Comparison of ENCODE assay signal across 17 cellular contexts in the genomic region with DNA sequence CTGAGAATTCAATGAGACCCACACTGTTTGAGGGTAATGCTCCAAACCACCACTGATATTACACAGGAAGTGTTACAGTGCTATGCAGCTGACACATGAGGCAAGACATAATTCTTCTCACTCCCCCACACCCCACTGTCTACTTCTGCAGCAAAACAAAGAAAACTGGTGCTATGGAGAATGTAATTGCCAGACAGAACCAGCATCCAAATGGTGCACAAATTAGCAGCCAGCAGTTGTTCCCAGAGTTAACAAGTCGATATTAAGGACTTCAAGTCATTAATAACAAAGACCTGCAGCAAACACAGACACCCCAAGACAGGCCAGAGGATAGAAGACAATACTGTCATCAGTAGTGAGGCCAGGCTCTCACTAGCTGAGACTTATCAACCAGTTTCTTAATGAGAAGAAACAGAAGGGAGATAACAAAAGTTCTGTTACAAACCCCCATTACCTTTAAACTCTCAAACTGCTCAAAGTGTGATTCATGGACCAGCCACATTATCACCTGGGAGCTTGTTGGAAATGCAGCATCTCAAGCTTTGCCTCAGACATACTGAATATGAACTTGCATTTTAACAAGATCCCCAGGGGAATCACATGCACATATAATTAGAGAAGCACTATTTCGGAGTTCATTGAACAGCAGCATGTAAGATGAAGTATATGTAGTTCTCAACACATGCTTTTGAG. TPM values are rescaled to one million over a fixed set of nuclear protein-coding genes. Genes with fewer than 3 reads are reported as not detected.
DNase-seq lines count a peak whose midpoint lies in the region; ATAC-seq, FAIRE-seq and TF ChIP-seq lines count a peak whose summit lies in the region.
"Had no signal": no experiment of that assay in that cellular context is flagged by ENCODE, and none has a peak within 500 bp of the region (broad histone marks: within the 10 kb centered on the region; RNA-seq: fewer than 3 reads in every experiment).

No MANE protein-coding gene starts in this region.

- intact Hi-C loops in A673 (cut with micrococcal nuclease; ENCODE audit: unreplicated experiment) = no loop called here

- H3K9me2 ChIP-seq in GM23248 (ENCODE audit: insufficient read depth) = no peaks in the 10 kb centered on the region

- H3F3A ChIP-seq in GM23248 (ENCODE audit: insufficient read depth) = peaks cover 6% of the 10 kb centered on the region; the same call in 1 of the 2 replicates

- no peak overlapping the region for H3K4me2 ChIP-seq in GM23248 (ENCODE audit: unreplicated experiment)
- H3K4me2 ChIP-seq: KMS-11 had no signal

- ATAC-seq in HG03521 (IDR thresholded peaks at IDR 0.05; ENCODE audit: unreplicated experiment) = no peak

- H3K9me3 ChIP-seq in A673 (ENCODE audit: low read depth, low read length, poor library complexity, severe bottlenecking) (no peaks in the 10 kb centered on the region), GM23248 (ENCODE audit: low read depth) (no peaks in the 10 kb centered on the region)
- H3K9me3 ChIP-seq: SJSA1, thoracic aorta had no signal

- no peaks in the 10 kb centered on the region for H4K20me1 ChIP-seq in GM23248 (ENCODE audit: insufficient read depth)

- no peak for TF ChIP-seq POLR2A in GM12892 (IDR thresholded peaks at IDR 0.05; ENCODE audit: low read depth, low read length)

- H3K36me3 ChIP-seq in A673 (ENCODE audit: insufficient read depth, low read length, poor library complexity, severe bottlenecking) (no peaks in the 10 kb centered on the region), GM23248 (ENCODE audit: low read depth) (no peaks in the 10 kb centered on the region)
- H3K36me3 ChIP-seq: SJSA1, thoracic aorta had no signal

- no peak overlapping the region for H3K9ac ChIP-seq in GM23248
- H3K9ac ChIP-seq: KMS-11 had no signal

- no TSS peak for BruUV-seq in A673 (replicated peaks; lab: Mats Ljungman, UMichigan)

- FAIRE-seq in GM12892 (lab: Jason Lieb, UNC) = no peak

- TF ChIP-seq CTCF in A673 (conservative IDR thresholded peaks at IDR 0.05; ENCODE audit: low read depth, low read length) (no peak), fibroblast of pulmonary artery (IDR thresholded peaks at IDR 0.05; ENCODE audit: low read length, missing control alignments) (no peak)

- H3K4me1 ChIP-seq in A673 (ENCODE audit: insufficient read depth, low read length, poor library complexity, severe bottlenecking) (peaks cover 10% of the 10 kb centered on the region), GM23248 (ENCODE audit: insufficient read depth) (peaks cover 23% of the 10 kb centered on the region)

- no peak overlapping the region for H3K27ac ChIP-seq in A673 (ENCODE audit: low read depth, low read length, poor library complexity, severe bottlenecking)
- no peak overlapping the region for H3K27ac ChIP-seq in GM23248
- H3K27ac ChIP-seq: KMS-11, SJSA1, thoracic aorta had no signal

- CTCF ChIA-PET in A673 (lab: Charles Lee) = no interaction called here

- WGBS in GM23248 (ENCODE audit: low coverage in 1 of 2, low lambda C conversion rate in 2 of 2, missing lambda C conversion rate in 2 of 2), 2 experiments = 73 to 80% methylated on average over 2 of the region's 2 CpGs

- POLR2A ChIA-PET in A673 (lab: Charles Lee; ENCODE audit: low non-redundant PET) = no interaction called here

- H3K4me3 ChIP-seq in A673 (ENCODE audit: low read depth, low read length, poor library complexity, severe bottlenecking) = no peak overlapping the region
- no peak overlapping the region for H3K4me3 ChIP-seq in GM23248
- no peak overlapping the region for H3K4me3 ChIP-seq in fibroblast of pulmonary artery (replicated peaks; ENCODE audit: low read depth, low read length)
- H3K4me3 ChIP-seq: SJSA1, thoracic aorta had no signal

- in situ Hi-C loops in GM23248 (cut with MboI) = no loop called here

- H2AFZ ChIP-seq in GM23248 = no peak overlapping the region

- H3K79me2 ChIP-seq in GM23248 (ENCODE audit: insufficient read depth) = no peaks in the 10 kb centered on the region

- no peaks in the 10 kb centered on the region for H3K27me3 ChIP-seq in A673 (replicated peaks; ENCODE audit: insufficient read depth, low read depth, low read length, poor library complexity)
- H3K27me3 ChIP-seq in GM23248 (replicated peaks; ENCODE audit: insufficient read depth) = no peaks in the 10 kb centered on the region
- H3K27me3 ChIP-seq: SJSA1 had no signal

- DNase-seq in A673 (ENCODE audit: low spot score) (peak; percentile 24), GM23248 (peak; percentile 38), OCI-M1 (lab: John Stamatoyannopoulos, UW) (peak; percentile 68), fibroblast of pulmonary artery (ENCODE audit: low read depth) (peak; percentile 84), medulla oblongata (ENCODE audit: extremely low spot score) (no peak), GM12892 (ENCODE audit: insufficient read length) (no peak)
- no peak for DNase-seq in central memory CD4-positive, alpha-beta T cell
- DNase-seq: activated CD4-positive, alpha-beta memory T cell treated with anti-CD3 and anti-CD28 coated beads for 36 hours; effector CD8-positive, alpha-beta T cell; EL; head of caudate nucleus; mesenchymal stem cell; NCI-H446 treated with DMSO at 0.1 percent for 48 hours had no signal

RNA-seq across cellular contexts. Expression of a gene that starts 58.7 kb away (rescaled TPM):
- total RNA-seq in A673 (2021) = 43.2 and 50.8 TPM in 2 replicates
- total RNA-seq in GM23248 (2014; rRNA removed; shearing (Covaris generic)) = 123 and 128 TPM in 2 replicates
- polyA plus RNA-seq in GM23248 (2016; fragmentation: Nextera tagmentation; extraction: Ambion mirVana) = 85.5 and 95.7 TPM in 2 replicates
- 4.2 TPM for polyA plus RNA-seq in GM12892 (2012; ENCODE audit: missing spikeins)

Comparison
In these comparisons a context has a peak if more than half of its experiments do, and no peak if none do; other contexts are left out.
1. DNase-seq: peak in A673 (single experiment), GM23248 (single experiment), OCI-M1 (single experiment) and fibroblast of pulmonary artery (single experiment); none in medulla oblongata (single experiment), central memory CD4-positive, alpha-beta T cell (single experiment) and GM12892 (single experiment).